ENCODE assay signal across 1 cellular context in the genomic region with DNA sequence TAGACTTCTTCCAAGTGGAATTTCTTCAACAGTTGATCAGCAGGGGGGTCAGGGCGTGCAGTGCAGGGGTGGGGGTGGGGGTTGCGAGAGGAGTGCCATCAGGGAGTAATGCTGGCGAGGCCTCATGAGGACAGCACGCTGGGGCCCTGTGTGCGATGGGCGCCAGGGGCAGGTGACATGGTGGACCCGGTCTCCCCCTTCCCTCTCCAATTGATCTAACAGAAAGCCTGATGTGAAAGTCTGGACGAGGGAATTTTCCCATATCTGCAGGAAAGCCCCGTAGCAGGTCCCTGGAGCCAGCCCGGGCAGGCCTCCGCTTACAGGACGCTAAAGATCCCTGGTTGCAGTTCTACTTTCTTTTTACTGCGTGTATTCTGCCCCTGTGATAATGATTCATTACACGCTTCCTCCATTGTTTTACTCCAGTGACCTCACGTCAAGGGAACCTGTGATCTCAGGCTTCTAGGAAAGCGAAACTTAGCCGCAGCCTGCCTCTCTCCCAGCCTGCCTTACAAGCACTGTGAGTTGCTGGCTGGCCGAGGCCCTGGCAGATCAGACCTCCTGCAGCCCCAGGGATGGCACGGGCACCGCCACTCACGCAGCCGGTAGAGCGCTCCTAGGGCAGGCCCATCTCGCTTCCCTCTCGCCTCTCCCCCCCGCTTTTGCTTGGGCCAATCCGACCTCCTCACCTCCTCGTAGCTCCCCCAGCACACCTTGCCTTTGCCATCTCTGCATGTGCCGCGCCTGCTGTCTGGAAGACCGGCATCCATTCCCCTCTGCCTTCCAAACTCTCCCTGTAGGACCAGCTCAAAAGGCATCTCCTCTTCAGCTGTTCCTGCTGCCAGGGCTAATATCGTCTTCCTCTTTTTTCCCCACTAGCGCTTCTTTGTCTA.
TF ChIP-seq lines count a peak whose summit lies in the region.

No MANE protein-coding gene starts in this region.

TF ChIP-seq in GM12878, 131 proteins besides CTCF, POLR2A, EP300 and RAD21 (continued from another document and continues in another):
- TF ChIP-seq, protein P1, sequence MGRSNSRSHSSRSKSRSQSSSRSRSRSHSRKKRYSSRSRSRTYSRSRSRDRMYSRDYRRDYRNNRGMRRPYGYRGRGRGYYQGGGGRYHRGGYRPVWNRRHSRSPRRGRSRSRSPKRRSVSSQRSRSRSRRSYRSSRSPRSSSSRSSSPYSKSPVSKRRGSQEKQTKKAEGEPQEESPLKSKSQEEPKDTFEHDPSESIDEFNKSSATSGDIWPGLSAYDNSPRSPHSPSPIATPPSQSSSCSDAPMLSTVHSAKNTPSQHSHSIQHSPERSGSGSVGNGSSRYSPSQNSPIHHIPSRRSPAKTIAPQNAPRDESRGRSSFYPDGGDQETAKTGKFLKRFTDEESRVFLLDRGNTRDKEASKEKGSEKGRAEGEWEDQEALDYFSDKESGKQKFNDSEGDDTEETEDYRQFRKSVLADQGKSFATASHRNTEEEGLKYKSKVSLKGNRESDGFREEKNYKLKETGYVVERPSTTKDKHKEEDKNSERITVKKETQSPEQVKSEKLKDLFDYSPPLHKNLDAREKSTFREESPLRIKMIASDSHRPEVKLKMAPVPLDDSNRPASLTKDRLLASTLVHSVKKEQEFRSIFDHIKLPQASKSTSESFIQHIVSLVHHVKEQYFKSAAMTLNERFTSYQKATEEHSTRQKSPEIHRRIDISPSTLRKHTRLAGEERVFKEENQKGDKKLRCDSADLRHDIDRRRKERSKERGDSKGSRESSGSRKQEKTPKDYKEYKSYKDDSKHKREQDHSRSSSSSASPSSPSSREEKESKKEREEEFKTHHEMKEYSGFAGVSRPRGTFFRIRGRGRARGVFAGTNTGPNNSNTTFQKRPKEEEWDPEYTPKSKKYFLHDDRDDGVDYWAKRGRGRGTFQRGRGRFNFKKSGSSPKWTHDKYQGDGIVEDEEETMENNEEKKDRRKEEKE (IDR thresholded peaks at IDR 0.05), result no peak
- peak in 1 of 2 experiments; percentile 77; a peak in 2 of 4 replicates for TF ChIP-seq ETV6 (conservative IDR thresholded peaks at IDR 0.05 in 1 of 2, IDR thresholded peaks at IDR 0.05 in 1 of 2; ENCODE audit: borderline replicate concordance in 1 of 2, low read depth in 1 of 2)
- peak; percentile 97; the same call in 1 of the 2 replicates for TF ChIP-seq HDGF (IDR thresholded peaks at IDR 0.05)
- TF ChIP-seq NKRF (conservative IDR thresholded peaks at IDR 0.05), result no peak
- TF ChIP-seq TAF1 (IDR thresholded peaks at IDR 0.05; ENCODE audit: borderline replicate concordance, low read depth, low read length), result peak; percentile 80; the same call in 1 of the 2 replicates
- TF ChIP-seq NFYA (IDR thresholded peaks at IDR 0.05; ENCODE audit: borderline replicate concordance, low read depth, low read length), result no peak
- TF ChIP-seq CREB1 (IDR thresholded peaks at IDR 0.05; ENCODE audit: low read depth), result peak; percentile 95
- TF ChIP-seq ZNF207 (IDR thresholded peaks at IDR 0.05; ENCODE audit: borderline replicate concordance), result peak; percentile 77; the same call in 1 of the 2 replicates
- peak; percentile 95 for TF ChIP-seq NBN (IDR thresholded peaks at IDR 0.05)
- TF ChIP-seq NFIC (IDR thresholded peaks at IDR 0.05; ENCODE audit: low read depth, low read length), result peak; percentile 80
- TF ChIP-seq, protein P2, sequence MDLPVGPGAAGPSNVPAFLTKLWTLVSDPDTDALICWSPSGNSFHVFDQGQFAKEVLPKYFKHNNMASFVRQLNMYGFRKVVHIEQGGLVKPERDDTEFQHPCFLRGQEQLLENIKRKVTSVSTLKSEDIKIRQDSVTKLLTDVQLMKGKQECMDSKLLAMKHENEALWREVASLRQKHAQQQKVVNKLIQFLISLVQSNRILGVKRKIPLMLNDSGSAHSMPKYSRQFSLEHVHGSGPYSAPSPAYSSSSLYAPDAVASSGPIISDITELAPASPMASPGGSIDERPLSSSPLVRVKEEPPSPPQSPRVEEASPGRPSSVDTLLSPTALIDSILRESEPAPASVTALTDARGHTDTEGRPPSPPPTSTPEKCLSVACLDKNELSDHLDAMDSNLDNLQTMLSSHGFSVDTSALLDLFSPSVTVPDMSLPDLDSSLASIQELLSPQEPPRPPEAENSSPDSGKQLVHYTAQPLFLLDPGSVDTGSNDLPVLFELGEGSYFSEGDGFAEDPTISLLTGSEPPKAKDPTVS (IDR thresholded peaks at IDR 0.05; ENCODE audit: low read depth, low read length), result no peak
- no peak for TF ChIP-seq SUPT20H (IDR thresholded peaks at IDR 0.05; ENCODE audit: borderline replicate concordance, control insufficient read depth, low read depth, low read length)
- peak; percentile 73 to 88 for TF ChIP-seq BHLHE40 (IDR thresholded peaks at IDR 0.05; ENCODE audit: borderline replicate concordance in 1 of 2, low read depth in 2 of 2, low read length in 1 of 2)
- no peak for TF ChIP-seq PBX3 (IDR thresholded peaks at IDR 0.05; ENCODE audit: insufficient replicate concordance, low read depth, low read length)
- peak; percentile 77; the same call in 1 of the 2 replicates for TF ChIP-seq PAX5 (IDR thresholded peaks at IDR 0.05; ENCODE audit: borderline replicate concordance, low read depth, low read length)
- TF ChIP-seq ELK1 (IDR thresholded peaks at IDR 0.05; ENCODE audit: low read depth, low read length), result no peak
- TF ChIP-seq JUNB (IDR thresholded peaks at IDR 0.05), result peak; percentile 88
- no peak for TF ChIP-seq MTA3 (IDR thresholded peaks at IDR 0.05; ENCODE audit: borderline replicate concordance, low read length)
- TF ChIP-seq HDAC2 (IDR thresholded peaks at IDR 0.05), result no peak
- TF ChIP-seq CREM (IDR thresholded peaks at IDR 0.05; ENCODE audit: low read depth), result peak; percentile 93
- peak; percentile 80; the same call in 1 of the 2 replicates for TF ChIP-seq MTA2 (IDR thresholded peaks at IDR 0.05; ENCODE audit: low read depth)
- TF ChIP-seq POLR2AphosphoS2 (IDR thresholded peaks at IDR 0.05; ENCODE audit: low read depth, low read length), result peak; percentile 81; the same call in 1 of the 2 replicates
- peak; percentile 86 for TF ChIP-seq DPF2 (IDR thresholded peaks at IDR 0.05)
- TF ChIP-seq ZNF384 (IDR thresholded peaks at IDR 0.05; ENCODE audit: borderline replicate concordance, low read depth, low read length), result no peak
- TF ChIP-seq SMC3 (IDR thresholded peaks at IDR 0.05; ENCODE audit: borderline replicate concordance, low read length), result no peak; the same call in 1 of the 2 replicates
- no peak for TF ChIP-seq HDAC6 (IDR thresholded peaks at IDR 0.05; ENCODE audit: unreplicated experiment)
- peak; percentile 89 for TF ChIP-seq KLF5 (IDR thresholded peaks at IDR 0.05; ENCODE audit: partially characterized antibody)
- TF ChIP-seq BCL11A (IDR thresholded peaks at IDR 0.05; ENCODE audit: low read depth, low read length), result peak; percentile 75
- peak; percentile 80 for TF ChIP-seq GATAD2B (conservative IDR thresholded peaks at IDR 0.05; ENCODE audit: low read depth)
- TF ChIP-seq IKZF1 (conservative IDR thresholded peaks at IDR 0.05), result peak; percentile 97
- TF ChIP-seq CBX3 (IDR thresholded peaks at IDR 0.05; ENCODE audit: borderline replicate concordance, low read depth), result no peak
- TF ChIP-seq SREBF2 (IDR thresholded peaks at IDR 0.05; ENCODE audit: low read length), result no peak
- no peak for TF ChIP-seq EZH2 (IDR thresholded peaks at IDR 0.05; ENCODE audit: borderline replicate concordance, control insufficient read depth, low read depth, low read length)
- TF ChIP-seq HCFC1 (IDR thresholded peaks at IDR 0.05; ENCODE audit: low read length), result peak; percentile 30
- TF ChIP-seq SMAD5 (IDR thresholded peaks at IDR 0.05; ENCODE audit: low read depth), result peak; percentile 62; the same call in 1 of the 2 replicates
- peak; percentile 97 for TF ChIP-seq RELB (IDR thresholded peaks at IDR 0.05; ENCODE audit: low read depth)
- TF ChIP-seq EGR1 (IDR thresholded peaks at IDR 0.05; ENCODE audit: borderline replicate concordance in 1 of 2, low read depth in 2 of 2, low read length in 2 of 2), result 0 out of 3 replicates have a peak, but pooled peaks of 1 of the 2 experiments have one; percentile 2
- TF ChIP-seq SIN3A (IDR thresholded peaks at IDR 0.05; ENCODE audit: low read depth, low read length), result no peak
- TF ChIP-seq NFXL1 (IDR thresholded peaks at IDR 0.05; ENCODE audit: borderline replicate concordance), result no peak
- TF ChIP-seq ZBED1 (IDR thresholded peaks at IDR 0.05; ENCODE audit: borderline replicate concordance), result peak; percentile 81; the same call in 1 of the 2 replicates
- TF ChIP-seq KDM1A (IDR thresholded peaks at IDR 0.05; ENCODE audit: borderline replicate concordance), result no peak
- TF ChIP-seq NR2F1 (conservative IDR thresholded peaks at IDR 0.05), result no peak; the same call in none of the 2 replicates
- TF ChIP-seq PML (IDR thresholded peaks at IDR 0.05; ENCODE audit: low read length), result 0 out of 2 replicates have a peak, but pooled peaks have one; percentile 44
- no peak for TF ChIP-seq ASH2L (IDR thresholded peaks at IDR 0.05; ENCODE audit: borderline replicate concordance, low read depth)
- TF ChIP-seq E2F4 (IDR thresholded peaks at IDR 0.05; ENCODE audit: low read depth, low read length), result no peak
- no peak for TF ChIP-seq ZBTB33 (IDR thresholded peaks at IDR 0.05)
- TF ChIP-seq RB1 (IDR thresholded peaks at IDR 0.05; ENCODE audit: borderline replicate concordance), result peak; percentile 72; the same call in 1 of the 2 replicates
- peak; percentile 99 for TF ChIP-seq POLR2AphosphoS5 (IDR thresholded peaks at IDR 0.05; ENCODE audit: low read length)
- no peak for TF ChIP-seq SREBF1 (IDR thresholded peaks at IDR 0.05; ENCODE audit: low read length)
- no peak for TF ChIP-seq MXI1 (IDR thresholded peaks at IDR 0.05; ENCODE audit: low read depth, low read length)
- TF ChIP-seq CBFB (IDR thresholded peaks at IDR 0.05; ENCODE audit: low read depth), result no peak
